9 cellular contexts compared by ENCODE assay signal in genomic region chr9:77455312-77455927, GRCh38.
DNase-seq lines count a peak whose midpoint lies in the region; ATAC-seq and TF ChIP-seq lines count a peak whose summit lies in the region.
"Had no signal": no experiment of that assay in that cellular context is flagged by ENCODE, and none has a peak within 500 bp of the region (broad histone marks: within the 10 kb centered on the region; RNA-seq: fewer than 3 reads in every experiment).

No MANE protein-coding gene starts in this region.

- H3K27me3 Mint-ChIP-seq in endothelial cell (ENCODE audit: unreplicated experiment): peaks cover 2% of the 10 kb centered on the region
- H3K27me3 Mint-ChIP-seq: activated naive CD4-positive, alpha-beta T cell treated with anti-CD3 and anti-CD28 coated beads, Interleukin-2, amount 50 U/mL, for 24 hours had no signal

- no peak overlapping the region for H3K4me2 ChIP-seq in SU-DHL-6 (ENCODE audit: low read depth, low read length, poor library complexity, severe bottlenecking)

- peaks cover 9% of the 10 kb centered on the region for H3K36me3 Mint-ChIP-seq in endothelial cell (ENCODE audit: low read depth, unreplicated experiment)
- H3K36me3 Mint-ChIP-seq: activated naive CD4-positive, alpha-beta T cell treated with anti-CD3 and anti-CD28 coated beads, Interleukin-2, amount 50 U/mL, for 24 hours had no signal

- H3K9me3 ChIP-seq in A673 (ENCODE audit: low read depth, low read length, poor library complexity, severe bottlenecking) (no peaks in the 10 kb centered on the region), SU-DHL-6 (ENCODE audit: insufficient read depth, low read length) (no peaks in the 10 kb centered on the region)

- H4K20me1 ChIP-seq in SU-DHL-6 (ENCODE audit: low read depth, low read length): no peaks in the 10 kb centered on the region

- H3K9me2 ChIP-seq in SU-DHL-6 (replicated peaks; ENCODE audit: insufficient read depth, low read length): no peaks in the 10 kb centered on the region

- no peaks in the 10 kb centered on the region for H3F3A ChIP-seq in SU-DHL-6 (ENCODE audit: insufficient read depth)

- CTCF ChIA-PET in A673 (lab: Charles Lee): no interaction called here

- no peak overlapping the region for H3K4me3 ChIP-seq in A673 (ENCODE audit: low read depth, low read length, poor library complexity, severe bottlenecking)
- H3K4me3 ChIP-seq in GM12875 (ENCODE audit: low read depth, low read length): no peak overlapping the region
- H3K4me3 ChIP-seq in SU-DHL-6 (ENCODE audit: insufficient read depth, low read length, poor library complexity, severe bottlenecking): no peak overlapping the region

- H3K79me2 ChIP-seq in SU-DHL-6 (ENCODE audit: insufficient read depth, low read length): no peaks in the 10 kb centered on the region

- H3K27ac ChIP-seq in A673 (ENCODE audit: low read depth, low read length, poor library complexity, severe bottlenecking) (no peak overlapping the region), SU-DHL-6 (ENCODE audit: low read depth, low read length) (no peak overlapping the region)

- DNase-seq in A673 (ENCODE audit: low spot score) (peak; percentile 59), endothelial cell (ENCODE audit: low spot score) (peak; percentile 45), hippocampal formation (lab: John Stamatoyannopoulos, UW) (no peak), NCI-H774 (lab: John Stamatoyannopoulos, UW) (no peak)
- peak; percentile 17 to 23 for DNase-seq in stimulated activated CD4-positive, alpha-beta T cell treated with anti-CD3 and anti-CD28 coated beads, Interleukin-1b, Interleukin-23, amount 100 ng/mL, for 4 hours (ENCODE audit: low read depth in 2 of 2)

- peaks cover 20% of the 10 kb centered on the region for H3K4me1 ChIP-seq in A673 (ENCODE audit: insufficient read depth, low read length, poor library complexity, severe bottlenecking)

- ATAC-seq in HG03520 (IDR thresholded peaks at IDR 0.05; ENCODE audit: unreplicated experiment): peak; percentile 39

- intact Hi-C loops in A673 (cut with micrococcal nuclease; ENCODE audit: unreplicated experiment): loop anchor here (5.0 kb wide), 2 partner anchors 187 to 667 kb away; no protein-coding TSS in a partner anchor

- no peaks in the 10 kb centered on the region for H3K36me3 ChIP-seq in A673 (ENCODE audit: insufficient read depth, low read length, poor library complexity, severe bottlenecking)
- H3K36me3 ChIP-seq in SU-DHL-6 (ENCODE audit: low read length): no peaks in the 10 kb centered on the region

- no peak overlapping the region for H3K27ac Mint-ChIP-seq in endothelial cell (ENCODE audit: unreplicated experiment)
- H3K27ac Mint-ChIP-seq: activated naive CD4-positive, alpha-beta T cell treated with anti-CD3 and anti-CD28 coated beads, Interleukin-2, amount 50 U/mL, for 24 hours had no signal

- no peaks in the 10 kb centered on the region for H3K9me3 Mint-ChIP-seq in endothelial cell (ENCODE audit: unreplicated experiment)
- H3K9me3 Mint-ChIP-seq: activated naive CD4-positive, alpha-beta T cell treated with anti-CD3 and anti-CD28 coated beads, Interleukin-2, amount 50 U/mL, for 24 hours had no signal

- TF ChIP-seq CTCF in A673 (conservative IDR thresholded peaks at IDR 0.05; ENCODE audit: low read depth, low read length) (peak; percentile 63), GM12875 (IDR thresholded peaks at IDR 0.05; ENCODE audit: borderline replicate concordance, insufficient read depth, low read depth, low read length) (peak; percentile 57; the same call in 1 of the 2 replicates), SU-DHL-6 (IDR thresholded peaks at IDR 0.05; ENCODE audit: insufficient read depth, low read length, poor library complexity, severe bottlenecking) (peak; percentile 31), endothelial cell (IDR thresholded peaks at IDR 0.05; ENCODE audit: unreplicated experiment) (peak; percentile 61)

- H3K9ac ChIP-seq in SU-DHL-6 (ENCODE audit: low read length): no peak overlapping the region

- no peak overlapping the region for H3K4me3 Mint-ChIP-seq in endothelial cell (ENCODE audit: unreplicated experiment)

- H3K27me3 ChIP-seq in A673 (replicated peaks; ENCODE audit: insufficient read depth, low read depth, low read length, poor library complexity) (no peaks in the 10 kb centered on the region), SU-DHL-6 (ENCODE audit: low read length) (no peaks in the 10 kb centered on the region)

- H2AFZ ChIP-seq in SU-DHL-6 (ENCODE audit: low read depth, low read length, severe bottlenecking): no peak overlapping the region

- POLR2A ChIA-PET in A673 (lab: Charles Lee; ENCODE audit: low non-redundant PET): no interaction called here

- BruUV-seq in A673 (replicated peaks; lab: Mats Ljungman, UMichigan): no TSS peak

- H3K4me1 Mint-ChIP-seq in endothelial cell (ENCODE audit: unreplicated experiment): peaks cover 11% of the 10 kb centered on the region

Comparison
In these comparisons a context has a peak if more than half of its experiments do, and no peak if none do; other contexts are left out.
1. DNase-seq: peak in A673 (single experiment), endothelial cell (single experiment) and stimulated activated CD4-positive, alpha-beta T cell treated with anti-CD3 and anti-CD28 coated beads, Interleukin-1b, Interleukin-23, amount 100 ng/mL, for 4 hours (2 of 2); none in hippocampal formation (0 of 2) and NCI-H774 (single experiment).
2. Peak in every context shown above with its lines, with median percentiles within 50 percentile points of each other: CTCF ChIP-seq.